In genomic region chr1:153400244-153400643, GRCh38 we compare ENCODE assay signal across 11 cellular contexts. TPM values are rescaled to one million over a fixed set of nuclear protein-coding genes. Genes with fewer than 3 reads are reported as not detected.
DNase-seq lines count a peak whose midpoint lies in the region; ATAC-seq and TF ChIP-seq lines count a peak whose summit lies in the region.
"Had no signal": no experiment of that assay in that cellular context is flagged by ENCODE, and none has a peak within 500 bp of the region (broad histone marks: within the 10 kb centered on the region; RNA-seq: fewer than 3 reads in every experiment).

No MANE protein-coding gene starts in this region.

- POLR2A ChIA-PET in naive thymus-derived CD4-positive, alpha-beta T cell (lab: Charles Lee) = no interaction called here

- H3K27me3 Mint-ChIP-seq in HFFc6 (ENCODE audit: insufficient read depth) = peaks cover 55% of the 10 kb centered on the region
- H3K27me3 Mint-ChIP-seq in naive thymus-derived CD4-positive, alpha-beta T cell = peaks cover 0 to 16% (median 7%) of the 10 kb centered on the region in 5 donors

- DNase-seq in COR-L47 (lab: John Stamatoyannopoulos, UW) (peak; percentile 39), HFFc6 (peak; percentile 23), fibroblast of pulmonary artery (ENCODE audit: low read depth) (peak; percentile 7), activated T-cell treated with anti-CD3 and anti-CD28 coated beads for 4 hours (no peak)
- DNase-seq in stimulated activated naive CD4-positive, alpha-beta T cell treated with Interleukin-2 at 50 U/mL for 16 hours (lab: John Stamatoyannopoulos, UW) = no peak
- no peak for DNase-seq in naive thymus-derived CD4-positive, alpha-beta T cell
- DNase-seq: activated CD4-positive, alpha-beta T cell treated with anti-CD3 and anti-CD28 coated beads for 4 hours; KBM-7 had no signal

- H3K27ac ChIP-seq in OCI-LY3 (ENCODE audit: low read length) = no peak overlapping the region
- no peak overlapping the region for H3K27ac ChIP-seq in naive thymus-derived CD4-positive, alpha-beta T cell (ENCODE audit: low read depth, low read length)

- no peak overlapping the region for H3K27ac Mint-ChIP-seq in HFFc6
- H3K27ac Mint-ChIP-seq in naive thymus-derived CD4-positive, alpha-beta T cell = no peak overlapping the region

- peak; percentile 56 for TF ChIP-seq CTCF in HFFc6 (IDR thresholded peaks at IDR 0.05)
- peak; percentile 51 for TF ChIP-seq CTCF in OCI-LY3 (IDR thresholded peaks at IDR 0.05; ENCODE audit: low read depth, low read length)
- TF ChIP-seq CTCF in fibroblast of pulmonary artery (IDR thresholded peaks at IDR 0.05; ENCODE audit: low read length, missing control alignments) = peak; percentile 23

- no peaks in the 10 kb centered on the region for H3K79me2 ChIP-seq in OCI-LY3 (ENCODE audit: low read length)

- no peak overlapping the region for H3K4me3 ChIP-seq in OCI-LY3 (ENCODE audit: low read length)
- no peak overlapping the region for H3K4me3 ChIP-seq in fibroblast of pulmonary artery (replicated peaks; ENCODE audit: low read depth, low read length)
- no peak overlapping the region for H3K4me3 ChIP-seq in naive thymus-derived CD4-positive, alpha-beta T cell (ENCODE audit: low read length)

- no peaks in the 10 kb centered on the region for H3K9me3 ChIP-seq in OCI-LY3 (ENCODE audit: insufficient read depth, low read length)
- H3K9me3 ChIP-seq in naive thymus-derived CD4-positive, alpha-beta T cell (ENCODE audit: control insufficient read depth in 2 of 3, low read length in 3 of 3) = no peaks in the 10 kb centered on the region
- H3K9me3 ChIP-seq: Caco-2 had no signal

- intact Hi-C loops in naive thymus-derived CD4-positive, alpha-beta T cell (cut with micrococcal nuclease) = loop anchor here in 1 of 2 donors (2.0 kb wide), 1 partner anchor 95 kb away; no protein-coding TSS in a partner anchor

- H3K9me3 Mint-ChIP-seq in HFFc6 = no peaks in the 10 kb centered on the region
- H3K9me3 Mint-ChIP-seq in naive thymus-derived CD4-positive, alpha-beta T cell = no peaks in the 10 kb centered on the region

- H2AFZ ChIP-seq in OCI-LY3 (ENCODE audit: low read depth, low read length) = no peak overlapping the region

- H3K36me3 Mint-ChIP-seq in HFFc6 (ENCODE audit: low read depth) = no peaks in the 10 kb centered on the region
- no peaks in the 10 kb centered on the region for H3K36me3 Mint-ChIP-seq in naive thymus-derived CD4-positive, alpha-beta T cell

- CTCF ChIA-PET in naive thymus-derived CD4-positive, alpha-beta T cell (lab: Charles Lee) = interaction anchor here (1.0 kb wide), 1 partner anchor 48 kb away, joined by 3 read pairs; no protein-coding TSS in a partner anchor

- H3K4me2 ChIP-seq in OCI-LY3 (ENCODE audit: low read length) = no peak overlapping the region

- H3K4me1 ChIP-seq in OCI-LY3 (ENCODE audit: low read length) = no peaks in the 10 kb centered on the region
- no peaks in the 10 kb centered on the region for H3K4me1 ChIP-seq in naive thymus-derived CD4-positive, alpha-beta T cell (ENCODE audit: control insufficient read depth in 2 of 2, insufficient read depth in 2 of 2, low read length in 2 of 2)
- H3K4me1 ChIP-seq: Caco-2 had no signal

- no peaks in the 10 kb centered on the region for H4K20me1 ChIP-seq in OCI-LY3 (ENCODE audit: insufficient read depth, low read length)

- H3K4me3 Mint-ChIP-seq in HFFc6 = no peak overlapping the region
- no peak overlapping the region for H3K4me3 Mint-ChIP-seq in naive thymus-derived CD4-positive, alpha-beta T cell

- no peaks in the 10 kb centered on the region for H3K36me3 ChIP-seq in OCI-LY3 (replicated peaks; ENCODE audit: low read depth, low read length)
- no peaks in the 10 kb centered on the region for H3K36me3 ChIP-seq in naive thymus-derived CD4-positive, alpha-beta T cell (ENCODE audit: control insufficient read depth in 2 of 3, insufficient read depth in 3 of 3, low read length in 3 of 3)

- no peak overlapping the region for H3K9ac ChIP-seq in OCI-LY3 (ENCODE audit: low read length)

- H3K4me1 Mint-ChIP-seq in HFFc6 (ENCODE audit: low read depth) = no peaks in the 10 kb centered on the region
- H3K4me1 Mint-ChIP-seq in naive thymus-derived CD4-positive, alpha-beta T cell = peaks cover 0 to 5% (median 0%) of the 10 kb centered on the region in 7 donors

- peaks cover 71% of the 10 kb centered on the region for H3K27me3 ChIP-seq in OCI-LY3 (ENCODE audit: low read depth, low read length)
- no peaks in the 10 kb centered on the region for H3K27me3 ChIP-seq in naive thymus-derived CD4-positive, alpha-beta T cell (ENCODE audit: control insufficient read depth in 2 of 2, insufficient read depth in 2 of 2, low read length in 2 of 2)

- ATAC-seq in GM18868 (IDR thresholded peaks at IDR 0.05; ENCODE audit: unreplicated experiment) = no peak
- ATAC-seq in naive thymus-derived CD4-positive, alpha-beta T cell = no peak

RNA-seq across cellular contexts. Expression of gene S100A8, which starts 9.4 kb away (rescaled TPM):
- not detected for total RNA-seq in HFFc6 (2021; fragmentation: NEBNext Ultra II Directional; extraction: Animal tissue kit (Norgen Biotek cat#: 25700))
- total RNA-seq in naive thymus-derived CD4-positive, alpha-beta T cell = 1,000 to 10,000 TPM in 1 of 5 experiments, 100 to 1,000 TPM in 1, 1 to 10 TPM in 2, not detected in 1; 1.3 to 1,624 (median 61.2) TPM
- polyA plus RNA-seq in naive thymus-derived CD4-positive, alpha-beta T cell = 10 to 100 TPM in 1 of 2 donors, 1 to 10 TPM in 1; 1.7 to 10.8 TPM
- total RNA-seq: Caco-2 had no signal

RNA-seq across cellular contexts. Expression of gene S100A7A, which starts 16.1 kb away (rescaled TPM):
- not detected for total RNA-seq in HFFc6 (2021; fragmentation: NEBNext Ultra II Directional; extraction: Animal tissue kit (Norgen Biotek cat#: 25700))
- total RNA-seq in naive thymus-derived CD4-positive, alpha-beta T cell = not detected
- not detected for polyA plus RNA-seq in naive thymus-derived CD4-positive, alpha-beta T cell
- total RNA-seq: Caco-2 had no signal

RNA-seq across cellular contexts. Expression of gene S100A12, which starts 24.8 kb away (rescaled TPM):
- total RNA-seq in HFFc6 (2021; fragmentation: NEBNext Ultra II Directional; extraction: Animal tissue kit (Norgen Biotek cat#: 25700)) = not detected
- 100 to 1,000 TPM in 1 of 5 experiments, 10 to 100 TPM in 1, not detected in 3; 22.0 to 179 TPM for total RNA-seq in naive thymus-derived CD4-positive, alpha-beta T cell
- not detected for polyA plus RNA-seq in naive thymus-derived CD4-positive, alpha-beta T cell
- total RNA-seq: Caco-2 had no signal

RNA-seq across cellular contexts. Expression of gene S100A9, which starts 42.6 kb away (rescaled TPM):
- not detected for total RNA-seq in HFFc6 (2021; fragmentation: NEBNext Ultra II Directional; extraction: Animal tissue kit (Norgen Biotek cat#: 25700))
- total RNA-seq in naive thymus-derived CD4-positive, alpha-beta T cell = 1,000 to 10,000 TPM in 1 of 5 experiments, 100 to 1,000 TPM in 1, 1 to 10 TPM in 2, not detected in 1; 8.3 to 2,269 (median 103) TPM
- polyA plus RNA-seq in naive thymus-derived CD4-positive, alpha-beta T cell = 10 to 100 TPM in 1 of 2 donors, 1 to 10 TPM in 1; 9.0 to 22.8 TPM
- total RNA-seq: Caco-2 had no signal

RNA-seq across cellular contexts. Expression of gene PGLYRP4, which starts 51.6 kb away (rescaled TPM):
- not detected for total RNA-seq in HFFc6 (2021; fragmentation: NEBNext Ultra II Directional; extraction: Animal tissue kit (Norgen Biotek cat#: 25700))
- not detected for total RNA-seq in naive thymus-derived CD4-positive, alpha-beta T cell
- polyA plus RNA-seq in naive thymus-derived CD4-positive, alpha-beta T cell = not detected
- total RNA-seq: Caco-2 had no signal

Comparison
In these comparisons a context has a peak if more than half of its experiments do, and no peak if none do; other contexts are left out.
1. DNase-seq: peak in COR-L47 (single experiment), HFFc6 (single experiment) and fibroblast of pulmonary artery (single experiment); none in stimulated activated naive CD4-positive, alpha-beta T cell treated with Interleukin-2 at 50 U/mL for 16 hours (single experiment), activated T-cell treated with anti-CD3 and anti-CD28 coated beads for 4 hours (single experiment) and naive thymus-derived CD4-positive, alpha-beta T cell (0 of 9).
2. Peak in every context shown above with its lines, with median percentiles within 50 percentile points of each other: CTCF ChIP-seq.